21 cellular contexts compared by ENCODE assay signal in the genomic region with DNA sequence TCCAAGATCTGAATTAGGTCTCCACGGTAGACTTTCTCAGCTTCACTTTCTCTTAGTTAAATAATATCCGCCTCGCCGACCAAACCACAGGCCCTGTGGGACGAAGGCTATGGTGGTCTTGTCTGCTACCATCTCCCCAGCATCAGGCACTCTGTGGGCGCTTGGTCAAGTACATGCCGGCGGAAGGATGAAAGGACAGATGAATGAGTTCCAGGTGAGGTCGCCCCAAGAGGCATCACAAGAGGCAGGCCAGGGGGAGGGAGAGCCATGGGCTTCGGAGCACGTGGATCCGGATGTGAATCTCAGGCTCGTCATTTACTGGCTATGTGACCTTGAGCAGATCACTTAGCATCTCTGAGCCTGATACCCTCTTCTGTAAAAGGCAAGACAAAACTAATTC. TPM values are rescaled to one million over a fixed set of nuclear protein-coding genes. Genes with fewer than 3 reads are reported as not detected.
DNase-seq lines count a peak whose midpoint lies in the region; ATAC-seq and TF ChIP-seq lines count a peak whose summit lies in the region.
"Had no signal": no experiment of that assay in that cellular context is flagged by ENCODE, and none has a peak within 500 bp of the region (broad histone marks: within the 10 kb centered on the region; RNA-seq: fewer than 3 reads in every experiment).

No MANE protein-coding gene starts in this region.

- no peak for DNase-seq in activated CD4-positive, alpha-beta T cell treated with anti-CD3 and anti-CD28 coated beads, Interleukin-2, amount 10 ng/mL, durations not matched to agents 24 days and 14 days
- DNase-seq in activated CD4-positive, alpha-beta T cell treated with anti-CD3 and anti-CD28 coated beads for 48 hours = no peak
- no peak for DNase-seq in CD4-positive, alpha-beta T cell
- DNase-seq in naive thymus-derived CD8-positive, alpha-beta T cell = no peak
- no peak for DNase-seq in NCI-H2196 treated with DMSO at 0.1 percent for 48 hours (lab: John Stamatoyannopoulos, UW; ENCODE audit: unreplicated experiment)
- no peak for DNase-seq in dorsolateral prefrontal cortex
- DNase-seq: activated CD4-positive, alpha-beta T cell treated with anti-CD3 and anti-CD28 coated beads, Interleukin-2, amount 50 U/mL, for 1 hour; activated CD8-positive, alpha-beta memory T cell treated with anti-CD3 and anti-CD28 coated beads, Interleukin-2, amount 50 U/mL, for 48 hours; activated gamma-delta T cell; cerebellar nuclear complex; foreskin fibroblast; H7; Karpas-422; left cardiac atrium; NCI-H187; NCI-H748 treated with DMSO at 0.1 percent for 48 hours; stimulated activated CD8-positive, alpha-beta memory T cell treated with anti-CD3 and anti-CD28 coated beads, Interleukin-4, amount 100 ng/mL, for 48 hours; substantia nigra had no signal

- H3K27ac Mint-ChIP-seq in activated CD4-positive, alpha-beta T cell treated with anti-CD3 and anti-CD28 coated beads, Interleukin-2, amount 10 ng/mL, durations not matched to agents 24 days and 14 days = peak overlapping the region; percentile 64
- H3K27ac Mint-ChIP-seq in CD4-positive, alpha-beta T cell = peak overlapping the region; percentile 45
- peak overlapping the region; percentile 61 for H3K27ac Mint-ChIP-seq in activated naive CD8-positive, alpha-beta T cell
- peak overlapping the region in 8 of 10 donors; percentile 16 to 89 (median 61) for H3K27ac Mint-ChIP-seq in naive thymus-derived CD8-positive, alpha-beta T cell
- H3K27ac Mint-ChIP-seq: memory B cell had no signal

- no peaks in the 10 kb centered on the region for H3K27me3 ChIP-seq in CD4-positive, alpha-beta T cell (ENCODE audit: control insufficient read depth, insufficient read depth, low read length)
- H3K27me3 ChIP-seq in dorsolateral prefrontal cortex = no peaks in the 10 kb centered on the region

- CTCF ChIA-PET in CD4-positive, alpha-beta T cell (lab: Charles Lee) = interaction anchor here (1.0 to 11.5 kb wide), 3 partner anchors 14 to 110 kb away, joined by 3 to 175 read pairs (median 38); no protein-coding TSS in a partner anchor

- no peak overlapping the region for H3K4me3 ChIP-seq in dorsolateral prefrontal cortex

- intact Hi-C loops in activated CD4-positive, alpha-beta T cell treated with anti-CD3 and anti-CD28 coated beads, Interleukin-2, amount 10 ng/mL, durations not matched to agents 24 days and 14 days (cut with micrococcal nuclease) = no loop called here
- intact Hi-C loops in CD4-positive, alpha-beta T cell (cut with DNase I, micrococcal nuclease) = loop anchor here in 1 of 2 experiments (10.0 kb wide), 1 partner anchor 398 kb away; no protein-coding TSS in a partner anchor
- intact Hi-C loops in dorsolateral prefrontal cortex (cut with DNase I) = loop anchor here in 1 of 2 donors (5.0 to 10.0 kb wide), 3 partner anchors 81 to 408 kb away; a partner anchor contains a TSS

- TF ChIP-seq CTCF in CD4-positive, alpha-beta T cell (IDR thresholded peaks at IDR 0.05) = no peak
- TF ChIP-seq CTCF in dorsolateral prefrontal cortex (IDR thresholded peaks at IDR 0.05 in 54 of 56, conservative IDR thresholded peaks at IDR 0.05 in 2 of 56; ENCODE audit: low read depth in 1 of 56, partially characterized antibody in 56 of 56) = no peak

- ATAC-seq in CD4-positive, alpha-beta T cell (ENCODE audit: poor library complexity) = no peak
- no peak for ATAC-seq in naive thymus-derived CD8-positive, alpha-beta T cell
- ATAC-seq in GM21528 (IDR thresholded peaks at IDR 0.05; ENCODE audit: low FRiP score, unreplicated experiment) = no peak
- ATAC-seq: left cardiac atrium had no signal

- no peaks in the 10 kb centered on the region for H3K27me3 Mint-ChIP-seq in activated CD4-positive, alpha-beta T cell treated with anti-CD3 and anti-CD28 coated beads, Interleukin-2, amount 10 ng/mL, durations not matched to agents 24 days and 14 days
- H3K27me3 Mint-ChIP-seq in CD4-positive, alpha-beta T cell = no peaks in the 10 kb centered on the region
- H3K27me3 Mint-ChIP-seq in activated naive CD8-positive, alpha-beta T cell = no peaks in the 10 kb centered on the region
- H3K27me3 Mint-ChIP-seq in naive thymus-derived CD8-positive, alpha-beta T cell = no peaks in the 10 kb centered on the region
- H3K27me3 Mint-ChIP-seq: memory B cell had no signal

- no peak overlapping the region for H3K27ac ChIP-seq in CD4-positive, alpha-beta T cell (ENCODE audit: low read depth, low read length)
- H3K27ac ChIP-seq in dorsolateral prefrontal cortex = peak overlapping the region in 7 of 59 donors; percentile 3 to 32 (median 16)

- peaks cover 42% of the 10 kb centered on the region for H3K4me1 Mint-ChIP-seq in activated CD4-positive, alpha-beta T cell treated with anti-CD3 and anti-CD28 coated beads, Interleukin-2, amount 10 ng/mL, durations not matched to agents 24 days and 14 days
- H3K4me1 Mint-ChIP-seq in CD4-positive, alpha-beta T cell (ENCODE audit: low read depth) = peaks cover 39% of the 10 kb centered on the region
- H3K4me1 Mint-ChIP-seq in activated naive CD8-positive, alpha-beta T cell (ENCODE audit: low read depth) = peaks cover 55% of the 10 kb centered on the region
- peaks cover 26 to 46% (median 39%) of the 10 kb centered on the region in 4 donors for H3K4me1 Mint-ChIP-seq in naive thymus-derived CD8-positive, alpha-beta T cell

- POLR2A ChIA-PET in CD4-positive, alpha-beta T cell (lab: Charles Lee) = interaction anchor here (1.5 to 5.6 kb wide), 3 partner anchors 23 to 88 kb away, joined by 5 to 40 read pairs (median 6); no protein-coding TSS in a partner anchor
- POLR2A ChIA-PET in naive thymus-derived CD8-positive, alpha-beta T cell (lab: Charles Lee) = interaction anchor here (2.1 kb wide), 1 partner anchor 88 kb away, joined by 7 read pairs; no protein-coding TSS in a partner anchor

- H3K36me3 Mint-ChIP-seq in activated CD4-positive, alpha-beta T cell treated with anti-CD3 and anti-CD28 coated beads, Interleukin-2, amount 10 ng/mL, durations not matched to agents 24 days and 14 days (ENCODE audit: low read depth) = peaks cover 54% of the 10 kb centered on the region
- H3K36me3 Mint-ChIP-seq in CD4-positive, alpha-beta T cell (ENCODE audit: low read depth) = peaks cover 86% of the 10 kb centered on the region
- H3K36me3 Mint-ChIP-seq in activated naive CD8-positive, alpha-beta T cell = peaks cover 11% of the 10 kb centered on the region
- peaks cover 0 to 64% (median 9%) of the 10 kb centered on the region in 3 donors for H3K36me3 Mint-ChIP-seq in naive thymus-derived CD8-positive, alpha-beta T cell

- no peaks in the 10 kb centered on the region for H3K9me3 Mint-ChIP-seq in activated CD4-positive, alpha-beta T cell treated with anti-CD3 and anti-CD28 coated beads, Interleukin-2, amount 10 ng/mL, durations not matched to agents 24 days and 14 days
- H3K9me3 Mint-ChIP-seq in CD4-positive, alpha-beta T cell = no peaks in the 10 kb centered on the region
- no peaks in the 10 kb centered on the region for H3K9me3 Mint-ChIP-seq in activated naive CD8-positive, alpha-beta T cell (ENCODE audit: low read depth)
- no peaks in the 10 kb centered on the region for H3K9me3 Mint-ChIP-seq in naive thymus-derived CD8-positive, alpha-beta T cell
- H3K9me3 Mint-ChIP-seq: memory B cell had no signal

- H3K4me3 Mint-ChIP-seq in activated CD4-positive, alpha-beta T cell treated with anti-CD3 and anti-CD28 coated beads, Interleukin-2, amount 10 ng/mL, durations not matched to agents 24 days and 14 days = no peak overlapping the region
- no peak overlapping the region for H3K4me3 Mint-ChIP-seq in CD4-positive, alpha-beta T cell
- no peak overlapping the region for H3K4me3 Mint-ChIP-seq in activated naive CD8-positive, alpha-beta T cell
- H3K4me3 Mint-ChIP-seq in naive thymus-derived CD8-positive, alpha-beta T cell = no peak overlapping the region
- H3K4me3 Mint-ChIP-seq: memory B cell had no signal

- H3K9me3 ChIP-seq in CD4-positive, alpha-beta T cell (ENCODE audit: control insufficient read depth, low read length) = no peaks in the 10 kb centered on the region

RNA-seq across cellular contexts. Expression of a gene that starts 33.5 kb away (rescaled TPM):
- total RNA-seq in activated CD4-positive, alpha-beta T cell treated with anti-CD3 and anti-CD28 coated beads, Interleukin-2, amount 10 ng/mL, durations not matched to agents 24 days and 14 days = 133 and 134 TPM in 2 replicates
- 10 to 100 TPM; 62.0 to 63.6 TPM for total RNA-seq in CD4-positive, alpha-beta T cell
- 10 to 100 TPM; 51.7 to 53.6 TPM for total RNA-seq in naive thymus-derived CD8-positive, alpha-beta T cell
- 10 to 100 TPM in 2 of 3 donors, 1 to 10 TPM in 1; 9.1 to 37.3 (median 20.5) TPM for polyA plus RNA-seq in naive thymus-derived CD8-positive, alpha-beta T cell
- total RNA-seq in dorsolateral prefrontal cortex = 100 to 1,000 TPM in 2 of 120 experiments, 10 to 100 TPM in 118; 38.8 to 122 (median 62.6) TPM
